ENCODE assay signal across 8 cellular contexts in the genomic region with DNA sequence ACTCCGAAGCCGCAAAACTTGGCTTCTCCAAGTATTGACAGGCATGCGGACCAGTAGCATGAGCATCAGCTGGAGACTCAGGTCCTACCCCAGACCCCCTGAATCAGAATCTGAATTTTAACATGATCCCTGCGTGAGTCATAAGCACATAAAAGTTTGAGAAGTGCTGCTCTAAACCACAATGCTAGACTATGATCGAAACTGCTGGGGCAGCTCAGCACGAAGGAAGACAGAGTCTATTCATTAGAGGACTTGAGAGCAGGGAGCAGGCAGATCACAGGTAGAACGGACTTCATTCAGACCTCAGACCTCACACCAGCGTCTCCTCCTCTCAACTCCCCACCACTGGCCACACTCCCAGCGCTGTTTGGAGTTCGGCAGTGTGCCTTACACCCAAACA. TPM values are rescaled to one million over a fixed set of nuclear protein-coding genes. Genes with fewer than 3 reads are reported as not detected.
DNase-seq lines count a peak whose midpoint lies in the region; ATAC-seq and TF ChIP-seq lines count a peak whose summit lies in the region.

No MANE protein-coding gene starts in this region.

- H3K4me1 ChIP-seq in RWPE2 (ENCODE audit: insufficient read depth, poor library complexity, severe bottlenecking) = no peaks in the 10 kb centered on the region

- no peak overlapping the region for H3K4me3 ChIP-seq in RWPE2 (ENCODE audit: severe bottlenecking)

- no peaks in the 10 kb centered on the region for H3K27me3 ChIP-seq in RWPE2 (ENCODE audit: insufficient read depth, poor library complexity, severe bottlenecking)

- TF ChIP-seq CTCF in RWPE2 (IDR thresholded peaks at IDR 0.05; ENCODE audit: poor library complexity, severe bottlenecking) = no peak

- H3K9me3 ChIP-seq in RWPE2 (ENCODE audit: severe bottlenecking) = no peaks in the 10 kb centered on the region

- 0 out of 3 replicates have a peak, but pooled peaks have one; percentile 41 for ATAC-seq in RWPE2 (ENCODE audit: low read depth)

- DNase-seq in activated naive CD4-positive, alpha-beta T cell treated with Interleukin-2 at 50 U/mL for 16 hours = peak; percentile 44
- no peak for DNase-seq in activated naive CD4-positive, alpha-beta T cell (lab: John Stamatoyannopoulos, UW)
- no peak for DNase-seq in RWPE2 (ENCODE audit: low spot score)
- no peak for DNase-seq in GOT3 (lab: John Stamatoyannopoulos, UW)
- DNase-seq in NCI-H146 treated with DMSO at 0.1 percent for 48 hours (lab: John Stamatoyannopoulos, UW; ENCODE audit: unreplicated experiment) = no peak
- no peak for DNase-seq in RPMI8226

- peaks cover 34% of the 10 kb centered on the region for H3K36me3 ChIP-seq in RWPE2 (ENCODE audit: low read depth)

- H3K27ac ChIP-seq in RWPE2 (ENCODE audit: poor library complexity, severe bottlenecking) (no peak overlapping the region), cingulate gyrus (ENCODE audit: low read depth, low read length) (peak overlapping the region; percentile 63), temporal lobe (ENCODE audit: low read depth, low read length) (peak overlapping the region; percentile 62)

RNA-seq across cellular contexts. Expression of gene CAMK2G, which starts 16.9 kb away (rescaled TPM):
- total RNA-seq in temporal lobe = 53.8 TPM

RNA-seq across cellular contexts. Expression of gene NDST2, which starts 46.0 kb away (rescaled TPM):
- 14.5 TPM for total RNA-seq in temporal lobe

RNA-seq across cellular contexts. Expression of gene PLAU, which starts 53.5 kb away (rescaled TPM):
- 0.98 TPM for total RNA-seq in temporal lobe
